ENCODE assay signal across 8 cellular contexts in the genomic region with DNA sequence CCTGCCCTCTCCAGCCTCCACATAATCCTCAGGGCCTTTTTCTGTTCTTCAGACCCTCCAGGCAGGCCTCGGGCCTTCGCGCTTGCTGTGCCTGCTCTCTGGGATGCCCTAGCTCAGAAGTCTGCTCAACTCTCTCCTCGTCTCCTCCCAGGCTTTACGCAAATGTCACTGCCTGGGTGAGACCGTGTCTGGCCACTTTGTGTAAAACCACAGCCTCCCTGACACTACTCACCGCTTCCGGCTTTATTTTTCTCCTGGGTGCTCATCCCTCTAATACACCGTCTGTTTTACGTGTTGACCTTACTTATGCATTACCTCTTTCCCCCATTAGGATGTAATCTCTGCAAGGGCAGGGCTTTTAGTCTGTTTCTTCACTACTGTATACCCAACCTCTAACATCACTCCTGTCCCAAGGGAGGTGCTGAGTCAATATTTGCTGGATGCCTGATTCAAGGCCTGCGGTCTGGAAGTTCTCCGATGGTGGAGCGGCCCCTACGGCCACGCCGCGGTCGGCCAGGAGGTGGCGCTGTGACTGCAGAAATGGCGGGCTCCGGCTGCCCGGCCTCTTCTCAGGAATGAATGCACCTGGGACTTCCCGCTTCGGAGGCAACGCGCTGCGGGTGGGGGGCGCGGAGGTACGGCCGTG. TPM values are rescaled to one million over a fixed set of nuclear protein-coding genes. Genes with fewer than 3 reads are reported as not detected.
A peak's percentile ranks its signal among the peaks of the same experiment; 100 is the strongest.
DNase-seq lines count a peak whose midpoint lies in the region; ATAC-seq and TF ChIP-seq lines count a peak whose summit lies in the region.

No MANE protein-coding gene starts in this region.

- H3K27me3 Mint-ChIP-seq in stimulated activated naive CD8-positive, alpha-beta T cell treated with anti-CD3 and anti-CD28 coated beads, Interleukin-15, amount 100 ng/mL, for 72 hours: peaks cover 32% of the 10 kb centered on the region

- H3K79me2 ChIP-seq in Karpas-422 (ENCODE audit: low read length) (no peaks in the 10 kb centered on the region), neural cell (replicated peaks; ENCODE audit: insufficient read depth, low read length) (no peaks in the 10 kb centered on the region)

- H3K9me3 ChIP-seq in Karpas-422 (ENCODE audit: low read length): no peaks in the 10 kb centered on the region
- H3K9me3 ChIP-seq in Peyer's patch: no peaks in the 10 kb centered on the region
- H3K9me3 ChIP-seq in neural cell (ENCODE audit: low read length): no peaks in the 10 kb centered on the region

- H3K9ac ChIP-seq in Karpas-422 (ENCODE audit: low read length): peak overlapping the region; percentile 60
- peak overlapping the region; percentile 27 for H3K9ac ChIP-seq in neural cell (ENCODE audit: low read length)

- H3K27me3 ChIP-seq in Karpas-422 (ENCODE audit: low read length) (no peaks in the 10 kb centered on the region), Peyer's patch (no peaks in the 10 kb centered on the region), neural cell (ENCODE audit: insufficient read depth, low read depth, low read length) (no peaks in the 10 kb centered on the region)

- no peak for TF ChIP-seq EP300 in neural cell (conservative IDR thresholded peaks at IDR 0.05; ENCODE audit: poor library complexity, severe bottlenecking)

- H3K27ac Mint-ChIP-seq in stimulated activated naive CD8-positive, alpha-beta T cell treated with anti-CD3 and anti-CD28 coated beads, Interleukin-15, amount 100 ng/mL, for 72 hours: no peak overlapping the region

- H3K36me3 ChIP-seq in Karpas-422 (ENCODE audit: insufficient read depth, low read length) (no peaks in the 10 kb centered on the region), Peyer's patch (no peaks in the 10 kb centered on the region), neural cell (ENCODE audit: insufficient read depth, low read length) (no peaks in the 10 kb centered on the region)

- TF ChIP-seq POLR2A in Peyer's patch (IDR thresholded peaks at IDR 0.05): no peak

- ATAC-seq in stimulated activated naive CD8-positive, alpha-beta T cell treated with anti-CD3 and anti-CD28 coated beads, Interleukin-15, amount 100 ng/mL, for 72 hours: peak; percentile 77

- H3K4me3 ChIP-seq in Karpas-422 (ENCODE audit: low read length) (peak overlapping the region; percentile 32; the same call in 1 of the 2 replicates), Peyer's patch (no peak overlapping the region), fibroblast of pulmonary artery (replicated peaks; ENCODE audit: low read depth, low read length) (no peak overlapping the region), neural cell (ENCODE audit: low read length) (no peak overlapping the region)

- no peaks in the 10 kb centered on the region for H3K9me3 Mint-ChIP-seq in stimulated activated naive CD8-positive, alpha-beta T cell treated with anti-CD3 and anti-CD28 coated beads, Interleukin-15, amount 100 ng/mL, for 72 hours

- peaks cover 11% of the 10 kb centered on the region; the same call in 1 of the 2 replicates for H4K20me1 ChIP-seq in Karpas-422 (ENCODE audit: insufficient read depth, low read depth, low read length)
- no peaks in the 10 kb centered on the region for H4K20me1 ChIP-seq in neural cell (ENCODE audit: insufficient read depth)

- TF ChIP-seq RAD21 in neural cell (conservative IDR thresholded peaks at IDR 0.05): peak; percentile 100

- no peak overlapping the region; the same call in 1 of the 2 replicates for H2AFZ ChIP-seq in Karpas-422 (ENCODE audit: low read length)
- H2AFZ ChIP-seq in neural cell (ENCODE audit: low read depth, low read length): no peak overlapping the region

- DNase-seq in SIG-M5 treated with dmso at 0.1 percent for 504 hours (lab: John Stamatoyannopoulos, UW; ENCODE audit: unreplicated experiment) (peak; percentile 70), SIG-M5 (lab: John Stamatoyannopoulos, UW) (no peak), Karpas-422 (peak; percentile 85), Peyer's patch (peak; percentile 40 to 86 (median 80)), fibroblast of pulmonary artery (ENCODE audit: low read depth) (peak; percentile 96)
- peak; percentile 48 to 55 for DNase-seq in activated T-helper 1 cell treated with anti-CD3 and anti-CD28 coated beads, Interleukin-2, amount 50 U/mL, for 16 hours (ENCODE audit: low read depth in 1 of 2, low spot score in 1 of 2)
- peak; percentile 76 to 77 for DNase-seq in stimulated activated naive CD8-positive, alpha-beta T cell treated with anti-CD3 and anti-CD28 coated beads, Interleukin-15, amount 100 ng/mL, for 72 hours

- no peaks in the 10 kb centered on the region for H3F3A ChIP-seq in neural cell (ENCODE audit: insufficient read depth, low read length, poor library complexity, severe bottlenecking)

- H3K4me2 ChIP-seq in Karpas-422 (ENCODE audit: low read depth, low read length, poor library complexity, severe bottlenecking): peak overlapping the region; percentile 71
- no peak overlapping the region for H3K4me2 ChIP-seq in neural cell (ENCODE audit: low read length)

- H3K4me1 ChIP-seq in Karpas-422 (ENCODE audit: low read length): peaks cover 30% of the 10 kb centered on the region
- peaks cover 0 to 7% (median 2%) of the 10 kb centered on the region in 4 donors for H3K4me1 ChIP-seq in Peyer's patch

- H3K9me2 ChIP-seq in Karpas-422 (replicated peaks; ENCODE audit: insufficient read depth, low read length) (no peaks in the 10 kb centered on the region), neural cell (ENCODE audit: insufficient read depth, low read length) (no peaks in the 10 kb centered on the region)

- TF ChIP-seq CTCF in Peyer's patch (IDR thresholded peaks at IDR 0.05) (peak; percentile 56 to 94 (median 86)), fibroblast of pulmonary artery (IDR thresholded peaks at IDR 0.05; ENCODE audit: low read length, missing control alignments) (peak; percentile 86), neural cell (IDR thresholded peaks at IDR 0.05; ENCODE audit: poor library complexity, severe bottlenecking) (peak; percentile 99)

- H3K4me3 Mint-ChIP-seq in stimulated activated naive CD8-positive, alpha-beta T cell treated with anti-CD3 and anti-CD28 coated beads, Interleukin-15, amount 100 ng/mL, for 72 hours: no peak overlapping the region

- H3K27ac ChIP-seq in Karpas-422 (ENCODE audit: low read length) (peak overlapping the region; percentile 86), Peyer's patch (no peak overlapping the region), neural cell (ENCODE audit: low read length) (no peak overlapping the region)

- peaks cover 12% of the 10 kb centered on the region for H3K4me1 Mint-ChIP-seq in stimulated activated naive CD8-positive, alpha-beta T cell treated with anti-CD3 and anti-CD28 coated beads, Interleukin-15, amount 100 ng/mL, for 72 hours

TF ChIP-seq in neural cell, 6 proteins besides CTCF, POLR2A, EP300 and RAD21:
- TF ChIP-seq SMC3 (conservative IDR thresholded peaks at IDR 0.05; ENCODE audit: poor library complexity) (peak; percentile 99), TAF1 (IDR thresholded peaks at IDR 0.05; ENCODE audit: low read depth) (no peak), REST (IDR thresholded peaks at IDR 0.05; ENCODE audit: borderline replicate concordance) (no peak), POLR2AphosphoS5 (IDR thresholded peaks at IDR 0.05) (no peak), EZH2 (IDR thresholded peaks at IDR 0.05; ENCODE audit: borderline replicate concordance, insufficient read depth, low read length, poor library complexity, severe bottlenecking) (no peak), MXI1 (conservative IDR thresholded peaks at IDR 0.05; ENCODE audit: poor library complexity, severe bottlenecking) (no peak)

RNA-seq across cellular contexts. Expression of gene THY1, which starts 58.2 kb away (rescaled TPM):
- not detected in 2 replicates for total RNA-seq in Karpas-422 (2014; rRNA removed; shearing (Covaris generic); ENCODE audit: low replicate concordance)
- total RNA-seq in Peyer's patch: 10 to 100 TPM in 2 of 4 donors, 1 to 10 TPM in 2; 2.1 to 28.1 (median 9.4) TPM
- 98.3 and 118 TPM in 2 replicates for polyA plus RNA-seq in neural cell
- 54.3 and 67.3 TPM in 2 replicates for polyA minus RNA-seq in neural cell
